1 cellular context compared by ENCODE assay signal in the genomic region with DNA sequence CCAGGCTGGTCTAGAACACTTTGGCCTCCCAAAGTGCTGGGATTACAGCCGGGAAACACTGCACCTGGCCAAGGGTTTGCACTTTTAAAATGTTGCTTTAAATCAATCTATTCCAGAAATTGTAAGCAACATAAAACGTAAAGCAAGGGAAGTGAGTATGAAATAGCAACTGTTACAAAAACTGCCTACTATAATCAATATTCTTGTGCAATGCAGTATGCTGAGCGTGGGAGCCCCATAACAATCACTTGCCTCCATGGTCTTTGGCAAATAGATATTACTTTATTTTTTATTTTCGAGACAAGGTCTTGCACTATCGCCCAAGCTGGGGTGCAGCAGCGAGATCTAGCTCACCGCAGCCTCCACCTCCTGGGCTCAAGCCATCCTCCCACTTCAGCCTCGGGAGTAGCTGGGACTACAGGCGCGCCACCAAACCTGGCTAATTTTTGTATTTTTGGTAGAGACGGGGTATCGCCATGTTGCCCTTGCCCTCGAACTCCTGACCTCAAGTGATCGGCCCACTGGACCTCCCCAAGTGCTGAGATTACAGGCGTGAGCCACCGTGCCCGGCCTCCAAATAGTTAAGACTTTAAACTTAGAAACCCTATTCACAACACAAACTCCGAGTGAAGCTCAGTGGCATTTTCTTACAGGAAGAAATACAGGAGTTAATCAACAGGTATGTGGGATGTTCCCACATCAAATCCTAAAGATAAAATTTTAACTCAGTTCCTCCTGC.
TF ChIP-seq lines count a peak whose summit lies in the region.

No MANE protein-coding gene starts in this region.

TF ChIP-seq in H1, 55 proteins besides CTCF, POLR2A, EP300 and RAD21:
- TF ChIP-seq, protein P1, sequence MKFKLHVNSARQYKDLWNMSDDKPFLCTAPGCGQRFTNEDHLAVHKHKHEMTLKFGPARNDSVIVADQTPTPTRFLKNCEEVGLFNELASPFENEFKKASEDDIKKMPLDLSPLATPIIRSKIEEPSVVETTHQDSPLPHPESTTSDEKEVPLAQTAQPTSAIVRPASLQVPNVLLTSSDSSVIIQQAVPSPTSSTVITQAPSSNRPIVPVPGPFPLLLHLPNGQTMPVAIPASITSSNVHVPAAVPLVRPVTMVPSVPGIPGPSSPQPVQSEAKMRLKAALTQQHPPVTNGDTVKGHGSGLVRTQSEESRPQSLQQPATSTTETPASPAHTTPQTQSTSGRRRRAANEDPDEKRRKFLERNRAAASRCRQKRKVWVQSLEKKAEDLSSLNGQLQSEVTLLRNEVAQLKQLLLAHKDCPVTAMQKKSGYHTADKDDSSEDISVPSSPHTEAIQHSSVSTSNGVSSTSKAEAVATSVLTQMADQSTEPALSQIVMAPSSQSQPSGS (IDR thresholded peaks at IDR 0.05; ENCODE audit: low read length), result no peak
- TF ChIP-seq HDAC6 (IDR thresholded peaks at IDR 0.05; ENCODE audit: low read depth, low read length), result no peak
- no peak for TF ChIP-seq RFX5 (IDR thresholded peaks at IDR 0.05; ENCODE audit: borderline replicate concordance, low read depth, low read length)
- TF ChIP-seq ZNF274 (IDR thresholded peaks at IDR 0.05; ENCODE audit: borderline replicate concordance, extremely low read depth, low read length), result no peak
- TF ChIP-seq CBX5 (IDR thresholded peaks at IDR 0.05; ENCODE audit: low read depth, low read length), result no peak
- TF ChIP-seq EGR1 (IDR thresholded peaks at IDR 0.05; ENCODE audit: borderline replicate concordance, low read depth, low read length), result no peak
- no peak for TF ChIP-seq SIRT6 (IDR thresholded peaks at IDR 0.05; ENCODE audit: low read length)
- TF ChIP-seq YY1 (IDR thresholded peaks at IDR 0.05; ENCODE audit: low read depth, low read length), result no peak
- TF ChIP-seq TBP (IDR thresholded peaks at IDR 0.05; ENCODE audit: low read depth, low read length), result no peak
- TF ChIP-seq, protein P2, sequence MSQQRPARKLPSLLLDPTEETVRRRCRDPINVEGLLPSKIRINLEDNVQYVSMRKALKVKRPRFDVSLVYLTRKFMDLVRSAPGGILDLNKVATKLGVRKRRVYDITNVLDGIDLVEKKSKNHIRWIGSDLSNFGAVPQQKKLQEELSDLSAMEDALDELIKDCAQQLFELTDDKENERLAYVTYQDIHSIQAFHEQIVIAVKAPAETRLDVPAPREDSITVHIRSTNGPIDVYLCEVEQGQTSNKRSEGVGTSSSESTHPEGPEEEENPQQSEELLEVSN (IDR thresholded peaks at IDR 0.05), result no peak
- no peak for TF ChIP-seq CTBP2 (IDR thresholded peaks at IDR 0.05; ENCODE audit: borderline replicate concordance, insufficient read depth, insufficient read length, low read length)
- TF ChIP-seq TAF1 (IDR thresholded peaks at IDR 0.05; ENCODE audit: low read depth, low read length), result no peak
- TF ChIP-seq SP1 (IDR thresholded peaks at IDR 0.05; ENCODE audit: low read depth, low read length), result no peak
- no peak for TF ChIP-seq RXRA (IDR thresholded peaks at IDR 0.05; ENCODE audit: insufficient read depth, low read depth, low read length)
- TF ChIP-seq TAF7 (optimal IDR thresholded peaks at IDR 0.05; ENCODE audit: borderline replicate concordance, low read depth, low read length), result no peak
- no peak for TF ChIP-seq MAFK (IDR thresholded peaks at IDR 0.05; ENCODE audit: low read depth, low read length)
- TF ChIP-seq CHD1 (IDR thresholded peaks at IDR 0.05; ENCODE audit: low read depth, low read length), result no peak
